ENCODE assay signal across 17 cellular contexts in the genomic region with DNA sequence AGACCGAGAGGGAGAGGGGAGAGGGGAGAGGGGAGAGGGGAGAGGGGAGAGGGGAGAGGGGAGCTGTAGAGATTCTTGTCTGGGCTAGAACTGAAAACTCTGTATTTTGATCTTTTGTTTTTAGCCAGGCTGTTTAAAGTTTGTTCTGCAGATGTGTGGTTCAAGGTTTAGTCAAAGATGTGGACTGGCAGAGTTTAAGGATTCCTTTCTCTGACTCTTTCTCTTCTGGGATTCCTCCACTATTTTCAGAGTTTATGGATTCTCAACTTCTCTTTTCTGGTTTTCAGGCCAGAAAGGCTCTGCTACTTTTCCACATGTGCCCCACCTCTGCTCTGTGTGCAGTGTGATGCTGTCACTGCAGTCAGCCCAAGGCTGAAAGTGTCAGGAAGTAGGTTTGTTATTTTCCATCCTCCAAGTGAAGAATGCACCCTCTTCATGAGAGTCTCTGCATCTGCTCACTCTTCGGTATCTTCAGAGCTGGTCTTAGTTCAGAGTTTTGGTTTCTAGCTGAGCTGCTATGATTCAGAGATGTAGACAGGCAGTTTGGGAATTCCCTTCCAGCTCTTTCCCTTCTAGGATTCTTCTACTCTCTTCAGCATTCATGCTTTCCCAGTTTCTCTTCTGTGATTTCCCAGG.
DNase-seq lines count a peak whose midpoint lies in the region; ATAC-seq and TF ChIP-seq lines count a peak whose summit lies in the region.
"Had no signal": no experiment of that assay in that cellular context is flagged by ENCODE, and none has a peak within 500 bp of the region (broad histone marks: within the 10 kb centered on the region; RNA-seq: fewer than 3 reads in every experiment).

No MANE protein-coding gene starts in this region.

- DNase-seq in GM20000 (ENCODE audit: low spot score) = peak; percentile 31
- peak; percentile 37 for DNase-seq in MM.1S
- DNase-seq in mesenchymal stem cell = peak; percentile 60
- no peak for DNase-seq in SK-N-DZ (ENCODE audit: low spot score)
- DNase-seq in DMS153 treated with DMSO at 0.1 percent for 48 hours (lab: John Stamatoyannopoulos, UW; ENCODE audit: unreplicated experiment) = no peak
- DNase-seq in Right ventricle myocardium inferior (ENCODE audit: missing footprints) = no peak
- DNase-seq: activated CD4-positive, alpha-beta T cell treated with anti-CD3 and anti-CD28 coated beads for 4 hours; activated gamma-delta T cell; KBM-7; NCI-H1436 treated with DMSO at 0.1 percent for 48 hours; right cardiac atrium; stimulated activated naive CD4-positive, alpha-beta T cell treated with Interleukin-2 at 50 U/mL for 16 hours; T-helper 17 cell had no signal

- H3K27ac ChIP-seq in MM.1S (ENCODE audit: low read length) = peak overlapping the region; percentile 26; the same call in 1 of the 2 replicates
- H3K27ac ChIP-seq in mesenchymal stem cell (ENCODE audit: low read length, poor library complexity, severe bottlenecking) = no peak overlapping the region
- H3K27ac ChIP-seq: BLaER1 treated with 17β-estradiol and CSF1 and Interleukin-3, amounts not matched to agents 10 nM and 100 nM; cardiac muscle cell had no signal

- ATAC-seq in GM18499 (IDR thresholded peaks at IDR 0.05; ENCODE audit: insufficient read depth, unreplicated experiment) = peak; percentile 65
- no peak for ATAC-seq in Right ventricle myocardium inferior
- ATAC-seq: Panc1, right cardiac atrium, T-helper 17 cell had no signal

- H2AFZ ChIP-seq in MM.1S (ENCODE audit: low read length) (no peak overlapping the region), mesenchymal stem cell (ENCODE audit: low read depth, low read length) (no peak overlapping the region)

- H2BK120ac ChIP-seq in mesenchymal stem cell (ENCODE audit: low read depth, low read length) = no peak overlapping the region

- H3K27me3 ChIP-seq in MM.1S (replicated peaks; ENCODE audit: insufficient read depth, low read length) (no peaks in the 10 kb centered on the region), mesenchymal stem cell (ENCODE audit: control insufficient read depth in 1 of 2, insufficient read depth in 1 of 2, low read length in 2 of 2) (no peaks in the 10 kb centered on the region)
- H3K27me3 ChIP-seq: BLaER1 treated with 17β-estradiol and CSF1 and Interleukin-3, amounts not matched to agents 10 nM and 100 nM; cardiac muscle cell had no signal

- H3K4me1 ChIP-seq in MM.1S (ENCODE audit: low read length) (no peaks in the 10 kb centered on the region), mesenchymal stem cell (ENCODE audit: control insufficient read depth, insufficient read depth, low read depth, low read length) (no peaks in the 10 kb centered on the region)

- H3K14ac ChIP-seq in mesenchymal stem cell (ENCODE audit: low read length in 2 of 2) = no peak overlapping the region

- no CpG with 5 or more reads among the region's 2 CpGs for WGBS in mesenchymal stem cell

- no peak overlapping the region for H2AK5ac ChIP-seq in mesenchymal stem cell (ENCODE audit: low read length, severe bottlenecking)

- no peak overlapping the region for H3K18ac ChIP-seq in mesenchymal stem cell (ENCODE audit: low read depth in 1 of 2, low read length in 2 of 2)

- no peaks in the 10 kb centered on the region for H3K36me3 ChIP-seq in MM.1S (replicated peaks; ENCODE audit: insufficient read depth, low read length)
- H3K36me3 ChIP-seq in mesenchymal stem cell (ENCODE audit: control insufficient read depth in 1 of 2, insufficient read depth in 2 of 2, low read depth in 1 of 2, low read length in 2 of 2) = no peaks in the 10 kb centered on the region
- H3K36me3 ChIP-seq: cardiac muscle cell had no signal

- no peaks in the 10 kb centered on the region for H3K79me2 ChIP-seq in MM.1S (ENCODE audit: low read length)

- H3K4ac ChIP-seq in mesenchymal stem cell (ENCODE audit: low read depth in 1 of 2, low read length in 2 of 2) = no peak overlapping the region

- no peaks in the 10 kb centered on the region for H3K9me3 ChIP-seq in MM.1S (replicated peaks; ENCODE audit: insufficient read depth, low read length)
- no peaks in the 10 kb centered on the region for H3K9me3 ChIP-seq in mesenchymal stem cell (ENCODE audit: control insufficient read depth, low read length)

- H3K9me2 ChIP-seq in MM.1S (replicated peaks; ENCODE audit: insufficient read depth, low read length) = no peaks in the 10 kb centered on the region

- H4K20me1 ChIP-seq in MM.1S (ENCODE audit: insufficient read depth, low read length) = no peaks in the 10 kb centered on the region
- H4K20me1 ChIP-seq: BLaER1 treated with 17β-estradiol and CSF1 and Interleukin-3, amounts not matched to agents 10 nM and 100 nM had no signal

- no peaks in the 10 kb centered on the region for H3K79me1 ChIP-seq in mesenchymal stem cell (replicated peaks; ENCODE audit: low read length, poor library complexity, severe bottlenecking)

- H3K4me3 ChIP-seq in MM.1S (ENCODE audit: low read length) (no peak overlapping the region), mesenchymal stem cell (ENCODE audit: insufficient read depth in 1 of 2, low read depth in 1 of 2, low read length in 2 of 2) (peak overlapping the region in 1 of 2 experiments; percentile 68)
- H3K4me3 ChIP-seq: cardiac muscle cell had no signal

- H3K4me2 ChIP-seq in MM.1S (ENCODE audit: low read depth, low read length) = no peak overlapping the region; the same call in 1 of the 2 replicates
- H3K4me2 ChIP-seq in mesenchymal stem cell (ENCODE audit: low read length, poor library complexity, severe bottlenecking) = no peak overlapping the region
- H3K4me2 ChIP-seq: BLaER1 treated with 17β-estradiol and CSF1 and Interleukin-3, amounts not matched to agents 10 nM and 100 nM had no signal

- no peak overlapping the region for H4K8ac ChIP-seq in mesenchymal stem cell (ENCODE audit: low read length)

- H2BK15ac ChIP-seq in mesenchymal stem cell (ENCODE audit: low read depth, poor library complexity, severe bottlenecking) = no peak overlapping the region

- no peak overlapping the region for H3K9ac ChIP-seq in MM.1S (ENCODE audit: low read length)
- peak overlapping the region; percentile 57 for H3K9ac ChIP-seq in mesenchymal stem cell (ENCODE audit: low read length)
- H3K9ac ChIP-seq: BLaER1 treated with 17β-estradiol and CSF1 and Interleukin-3, amounts not matched to agents 10 nM and 100 nM had no signal

- H3K23ac ChIP-seq in mesenchymal stem cell (ENCODE audit: low read length in 2 of 2) = no peak overlapping the region

- no peak overlapping the region for H4K91ac ChIP-seq in mesenchymal stem cell (ENCODE audit: low read length)

- H2BK5ac ChIP-seq in mesenchymal stem cell (ENCODE audit: low read depth, low read length, poor library complexity, severe bottlenecking) = no peak overlapping the region

- TF ChIP-seq CTCF in GM20000 (IDR thresholded peaks at IDR 0.05; ENCODE audit: extremely low read depth, missing control alignments) (no peak), MM.1S (IDR thresholded peaks at IDR 0.05; ENCODE audit: low read length) (no peak)

- no peaks in the 10 kb centered on the region for H3F3A ChIP-seq in MM.1S (ENCODE audit: insufficient read depth, low read length)

- intact Hi-C loops in Right ventricle myocardium inferior (cut with DNase I) = no loop called here

- no peak overlapping the region for H2BK12ac ChIP-seq in mesenchymal stem cell (ENCODE audit: low read length in 2 of 2)

Comparison
In these comparisons a context has a peak if more than half of its experiments do, and no peak if none do; other contexts are left out.
1. DNase-seq: peak in GM20000 (single experiment), MM.1S (single experiment) and mesenchymal stem cell (single experiment); none in SK-N-DZ (single experiment), DMS153 treated with DMSO at 0.1 percent for 48 hours (single experiment) and Right ventricle myocardium inferior (single experiment).